13 cellular contexts compared by ENCODE assay signal in genomic region chr1:85343612-85344255, GRCh38.
DNase-seq lines count a peak whose midpoint lies in the region; ATAC-seq and TF ChIP-seq lines count a peak whose summit lies in the region.
"Had no signal": no experiment of that assay in that cellular context is flagged by ENCODE, and none has a peak within 500 bp of the region (broad histone marks: within the 10 kb centered on the region; RNA-seq: fewer than 3 reads in every experiment).

No MANE protein-coding gene starts in this region.

- H4K20me1 ChIP-seq in fibroblast of lung (ENCODE audit: control insufficient read depth, extremely low read depth, insufficient read depth, low read length) (no peaks in the 10 kb centered on the region), osteoblast (ENCODE audit: insufficient read depth, low read length) (no peaks in the 10 kb centered on the region)

- H3K36me3 ChIP-seq in SJSA1: peaks cover 28% of the 10 kb centered on the region
- H3K36me3 ChIP-seq in fibroblast of lung (ENCODE audit: control insufficient read depth, insufficient read depth, low read length): no peaks in the 10 kb centered on the region
- H3K36me3 ChIP-seq in osteoblast (ENCODE audit: insufficient read depth, low read length): peaks cover 30% of the 10 kb centered on the region
- H3K36me3 ChIP-seq in WERI-Rb-1: no peaks in the 10 kb centered on the region

- peak; percentile 48 for ATAC-seq in GM18861 (IDR thresholded peaks at IDR 0.05; ENCODE audit: unreplicated experiment)
- no peak for ATAC-seq in GM21576 (IDR thresholded peaks at IDR 0.05; ENCODE audit: unreplicated experiment)
- no peak for ATAC-seq in stimulated activated effector memory CD8-positive, alpha-beta T cell treated with anti-CD3 and anti-CD28 coated beads, Interleukin-12 subunit alpha, Interleukin-12 subunit beta, amount 100 ng/mL, for 72 hours
- ATAC-seq: stimulated activated naive CD8-positive, alpha-beta T cell treated with anti-CD3 and anti-CD28 coated beads, Interleukin-15, amount 100 ng/mL, for 72 hours had no signal

- no peak overlapping the region for H3K4me3 Mint-ChIP-seq in stimulated activated effector memory CD8-positive, alpha-beta T cell treated with anti-CD3 and anti-CD28 coated beads, Interleukin-12 subunit alpha, Interleukin-12 subunit beta, amount 100 ng/mL, for 72 hours
- H3K4me3 Mint-ChIP-seq: stimulated activated naive CD8-positive, alpha-beta T cell treated with anti-CD3 and anti-CD28 coated beads, Interleukin-15, amount 100 ng/mL, for 72 hours had no signal

- H3K9me3 ChIP-seq in SJSA1 (replicated peaks) (no peaks in the 10 kb centered on the region), fibroblast of lung (ENCODE audit: control insufficient read depth, insufficient read depth, low read depth, low read length) (no peaks in the 10 kb centered on the region), osteoblast (ENCODE audit: low read depth, low read length) (no peaks in the 10 kb centered on the region), WERI-Rb-1 (ENCODE audit: severe bottlenecking) (no peaks in the 10 kb centered on the region)

- TF ChIP-seq CTCF in fibroblast of lung (conservative IDR thresholded peaks at IDR 0.05 in 1 of 2, IDR thresholded peaks at IDR 0.05 in 1 of 2; ENCODE audit: low read depth in 1 of 2, low read length in 2 of 2) (no peak), osteoblast (IDR thresholded peaks at IDR 0.05; ENCODE audit: extremely low read depth, low read depth, low read length) (no peak), WERI-Rb-1 (IDR thresholded peaks at IDR 0.05; ENCODE audit: low read depth, low read length) (no peak)

- DNase-seq in SJSA1 (ENCODE audit: low read depth in 1 of 2, low spot score in 2 of 2) (peak in 1 of 2 experiments; percentile 84), fibroblast of lung (ENCODE audit: low read depth in 2 of 2) (peak; percentile 32 to 96), osteoblast (ENCODE audit: insufficient read length, low spot score, missing footprints) (peak; percentile 78), middle frontal gyrus (ENCODE audit: extremely low spot score, low spot score) (no peak), WERI-Rb-1 (no peak)
- DNase-seq in stimulated activated effector memory CD8-positive, alpha-beta T cell treated with anti-CD3 and anti-CD28 coated beads, Interleukin-12 subunit alpha, Interleukin-12 subunit beta, amount 100 ng/mL, for 72 hours (ENCODE audit: low spot score in 2 of 2): no peak
- DNase-seq: activated T-cell treated with anti-CD3 and anti-CD28 coated beads, Interleukin-2, amount 50 U/mL, for 1 hour; effector CD4-positive, alpha-beta T cell; NCI-H2171 treated with DMSO at 0.1 percent for 48 hours; stimulated activated naive CD8-positive, alpha-beta T cell treated with anti-CD3 and anti-CD28 coated beads, Interleukin-15, amount 100 ng/mL, for 72 hours; T-helper 1 cell had no signal

- no peak overlapping the region for H3K27ac Mint-ChIP-seq in stimulated activated effector memory CD8-positive, alpha-beta T cell treated with anti-CD3 and anti-CD28 coated beads, Interleukin-12 subunit alpha, Interleukin-12 subunit beta, amount 100 ng/mL, for 72 hours
- H3K27ac Mint-ChIP-seq: stimulated activated naive CD8-positive, alpha-beta T cell treated with anti-CD3 and anti-CD28 coated beads, Interleukin-15, amount 100 ng/mL, for 72 hours had no signal

- H3K4me2 ChIP-seq in fibroblast of lung (ENCODE audit: extremely low read depth, insufficient read depth, low read length): peak overlapping the region; percentile 32
- peak overlapping the region; percentile 4 for H3K4me2 ChIP-seq in osteoblast (ENCODE audit: insufficient read depth, low read length)

- no peak overlapping the region for H3K4me3 ChIP-seq in SJSA1
- no peak overlapping the region for H3K4me3 ChIP-seq in fibroblast of lung (replicated peaks in 1 of 4; ENCODE audit: control extremely low read depth in 1 of 4, insufficient read depth in 1 of 4, low read depth in 3 of 4, low read length in 4 of 4)
- H3K4me3 ChIP-seq in osteoblast (ENCODE audit: insufficient read depth, low read length): no peak overlapping the region
- H3K4me3 ChIP-seq in WERI-Rb-1 (ENCODE audit: low read depth, low read length): no peak overlapping the region

- no peaks in the 10 kb centered on the region for H3K4me1 Mint-ChIP-seq in stimulated activated effector memory CD8-positive, alpha-beta T cell treated with anti-CD3 and anti-CD28 coated beads, Interleukin-12 subunit alpha, Interleukin-12 subunit beta, amount 100 ng/mL, for 72 hours
- H3K4me1 Mint-ChIP-seq: stimulated activated naive CD8-positive, alpha-beta T cell treated with anti-CD3 and anti-CD28 coated beads, Interleukin-15, amount 100 ng/mL, for 72 hours had no signal

- H3K27me3 ChIP-seq in SJSA1 (replicated peaks) (no peaks in the 10 kb centered on the region), fibroblast of lung (ENCODE audit: control insufficient read depth, insufficient read depth, low read length) (no peaks in the 10 kb centered on the region), osteoblast (ENCODE audit: insufficient read depth, low read length) (no peaks in the 10 kb centered on the region), WERI-Rb-1 (ENCODE audit: insufficient read depth, low read depth, severe bottlenecking) (no peaks in the 10 kb centered on the region)

- H3K27ac ChIP-seq in SJSA1 (peak overlapping the region; percentile 75), fibroblast of lung (ENCODE audit: insufficient read depth, low read length) (peak overlapping the region; percentile 49), osteoblast (ENCODE audit: low read depth, low read length) (peak overlapping the region; percentile 85), WERI-Rb-1 (no peak overlapping the region)

- H3K9me3 Mint-ChIP-seq in stimulated activated effector memory CD8-positive, alpha-beta T cell treated with anti-CD3 and anti-CD28 coated beads, Interleukin-12 subunit alpha, Interleukin-12 subunit beta, amount 100 ng/mL, for 72 hours: no peaks in the 10 kb centered on the region
- H3K9me3 Mint-ChIP-seq: stimulated activated naive CD8-positive, alpha-beta T cell treated with anti-CD3 and anti-CD28 coated beads, Interleukin-15, amount 100 ng/mL, for 72 hours had no signal

- H3K79me2 ChIP-seq in fibroblast of lung (ENCODE audit: control insufficient read depth, insufficient read depth, low read length) (peaks cover 2% of the 10 kb centered on the region), osteoblast (ENCODE audit: insufficient read depth, low read length) (peaks cover 41% of the 10 kb centered on the region)

- no peaks in the 10 kb centered on the region for H3K36me3 Mint-ChIP-seq in stimulated activated effector memory CD8-positive, alpha-beta T cell treated with anti-CD3 and anti-CD28 coated beads, Interleukin-12 subunit alpha, Interleukin-12 subunit beta, amount 100 ng/mL, for 72 hours

- peaks cover 54% of the 10 kb centered on the region for H3K4me1 ChIP-seq in SJSA1 (replicated peaks)
- H3K4me1 ChIP-seq in fibroblast of lung (ENCODE audit: control insufficient read depth, extremely low read depth, insufficient read depth, low read length): peaks cover 7% of the 10 kb centered on the region
- H3K4me1 ChIP-seq in osteoblast (ENCODE audit: insufficient read depth, low read length): peaks cover 64% of the 10 kb centered on the region

- H2AFZ ChIP-seq in fibroblast of lung (ENCODE audit: low read length): no peak overlapping the region
- H2AFZ ChIP-seq in osteoblast (ENCODE audit: low read length): no peak overlapping the region

- H3K9ac ChIP-seq in fibroblast of lung (ENCODE audit: insufficient read depth, low read length): no peak overlapping the region

Comparison
In these comparisons a context has a peak if more than half of its experiments do, and no peak if none do; other contexts are left out.
1. DNase-seq: peak in fibroblast of lung (2 of 2) and osteoblast (single experiment); none in stimulated activated effector memory CD8-positive, alpha-beta T cell treated with anti-CD3 and anti-CD28 coated beads, Interleukin-12 subunit alpha, Interleukin-12 subunit beta, amount 100 ng/mL, for 72 hours (0 of 2), middle frontal gyrus (single experiment) and WERI-Rb-1 (single experiment).